9 cellular contexts compared by ENCODE assay signal in genomic region chr13:95641961-95642621, GRCh38. TPM values are rescaled to one million over a fixed set of nuclear protein-coding genes. Genes with fewer than 3 reads are reported as not detected.
A peak's percentile ranks its signal among the peaks of the same experiment; 100 is the strongest.
DNase-seq lines count a peak whose midpoint lies in the region; ATAC-seq and TF ChIP-seq lines count a peak whose summit lies in the region.
"Had no signal": no experiment of that assay in that cellular context is flagged by ENCODE, and none has a peak within 500 bp of the region (broad histone marks: within the 10 kb centered on the region; RNA-seq: fewer than 3 reads in every experiment).

No MANE protein-coding gene starts in this region.

- no peak overlapping the region for H3K27ac Mint-ChIP-seq in activated T-helper 17 cell treated with anti-CD3 and anti-CD28 coated beads, Interleukin-2, amount 50 U/mL, for 72 hours
- H3K27ac Mint-ChIP-seq: activated naive CD8-positive, alpha-beta T cell had no signal

- no peaks in the 10 kb centered on the region for H3K36me3 Mint-ChIP-seq in activated T-helper 17 cell treated with anti-CD3 and anti-CD28 coated beads, Interleukin-2, amount 50 U/mL, for 72 hours (ENCODE audit: low read depth)
- H3K36me3 Mint-ChIP-seq: activated naive CD8-positive, alpha-beta T cell had no signal

- H3K4me3 Mint-ChIP-seq in activated T-helper 17 cell treated with anti-CD3 and anti-CD28 coated beads, Interleukin-2, amount 50 U/mL, for 72 hours: no peak overlapping the region
- H3K4me3 Mint-ChIP-seq: activated naive CD8-positive, alpha-beta T cell had no signal

- in situ Hi-C loops in GM13977 (cut with MboI; ENCODE audit: low pct_unique_long_range_greater_than_20kb, low sequenced_read_pairs, unreplicated experiment): no loop called here

- peak; percentile 34 for DNase-seq in GM13977 (ENCODE audit: low spot score)
- DNase-seq in amniotic stem cell (lab: John Stamatoyannopoulos, UW): peak; percentile 11
- peak; percentile 43 for DNase-seq in hepatic stellate cell (ENCODE audit: low spot score)
- no peak for DNase-seq in skeletal muscle cell (ENCODE audit: low read depth)
- DNase-seq in activated CD8-positive, alpha-beta memory T cell treated with anti-CD3 and anti-CD28 coated beads, Interleukin-2, amount 50 U/mL, for 4 hours: no peak
- DNase-seq in NCI-H2029 treated with DMSO at 0.1 percent for 48 hours (lab: John Stamatoyannopoulos, UW): no peak

- no peak for ATAC-seq in activated T-helper 17 cell treated with anti-CD3 and anti-CD28 coated beads, Interleukin-2, amount 50 U/mL, for 72 hours (replicated peaks)
- no peak for ATAC-seq in HG03378 (IDR thresholded peaks at IDR 0.05; ENCODE audit: unreplicated experiment)

- no peak for TF ChIP-seq CTCF in GM13977 (IDR thresholded peaks at IDR 0.05; ENCODE audit: extremely low read depth, insufficient read depth, missing control alignments)

- peak overlapping the region; percentile 76 for H3K4me3 ChIP-seq in skeletal muscle cell (ENCODE audit: low read depth, low read length)

- peaks cover 29% of the 10 kb centered on the region for H3K27me3 Mint-ChIP-seq in activated T-helper 17 cell treated with anti-CD3 and anti-CD28 coated beads, Interleukin-2, amount 50 U/mL, for 72 hours

- H3K9me3 Mint-ChIP-seq in activated T-helper 17 cell treated with anti-CD3 and anti-CD28 coated beads, Interleukin-2, amount 50 U/mL, for 72 hours: no peaks in the 10 kb centered on the region

- no peaks in the 10 kb centered on the region for H3K4me1 Mint-ChIP-seq in activated T-helper 17 cell treated with anti-CD3 and anti-CD28 coated beads, Interleukin-2, amount 50 U/mL, for 72 hours

RNA-seq across cellular contexts. Expression of gene DZIP1, which starts 2.4 kb away (rescaled TPM):
- total RNA-seq in activated T-helper 17 cell treated with anti-CD3 and anti-CD28 coated beads, Interleukin-2, amount 50 U/mL, for 72 hours: not detected

RNA-seq across cellular contexts. Expression of gene DNAJC3, which starts 34.8 kb away (rescaled TPM):
- 10 to 100 TPM; 14.4 to 19.6 TPM for total RNA-seq in activated T-helper 17 cell treated with anti-CD3 and anti-CD28 coated beads, Interleukin-2, amount 50 U/mL, for 72 hours

Comparison
In these comparisons a context has a peak if more than half of its experiments do, and no peak if none do; other contexts are left out.
1. DNase-seq: peak in GM13977 (single experiment), amniotic stem cell (single experiment) and hepatic stellate cell (single experiment); none in skeletal muscle cell (single experiment), activated CD8-positive, alpha-beta memory T cell treated with anti-CD3 and anti-CD28 coated beads, Interleukin-2, amount 50 U/mL, for 4 hours (single experiment) and NCI-H2029 treated with DMSO at 0.1 percent for 48 hours (single experiment).